1 cellular context compared by ENCODE assay signal in genomic region chr7:106327538-106328481, GRCh38.
TF ChIP-seq lines count a peak whose summit lies in the region.

No MANE protein-coding gene starts in this region.

TF ChIP-seq in H1, 55 proteins besides CTCF, POLR2A, EP300 and RAD21:
- no peak for TF ChIP-seq BRCA1 (IDR thresholded peaks at IDR 0.05; ENCODE audit: low read depth, low read length)
- TF ChIP-seq CTBP2 (IDR thresholded peaks at IDR 0.05; ENCODE audit: borderline replicate concordance, insufficient read depth, insufficient read length, low read length) = no peak
- TF ChIP-seq NRF1 (IDR thresholded peaks at IDR 0.05; ENCODE audit: low read depth, low read length) = no peak
- no peak for TF ChIP-seq HDAC2 (IDR thresholded peaks at IDR 0.05; ENCODE audit: borderline replicate concordance in 1 of 2, low read depth in 2 of 2, low read length in 2 of 2)
- no peak for TF ChIP-seq SUZ12 (IDR thresholded peaks at IDR 0.05; ENCODE audit: low read length)
TF ChIP-seq in H1: peak in this region for 0.
